Comparison of ENCODE assay signal across 22 cellular contexts in genomic region chr10:98619446-98619845, GRCh38.
A peak's percentile ranks its signal among the peaks of the same experiment; 100 is the strongest.
DNase-seq lines count a peak whose midpoint lies in the region; ATAC-seq and TF ChIP-seq lines count a peak whose summit lies in the region.
"Had no signal": no experiment of that assay in that cellular context is flagged by ENCODE, and none has a peak within 500 bp of the region (broad histone marks: within the 10 kb centered on the region; RNA-seq: fewer than 3 reads in every experiment).

No MANE protein-coding gene starts in this region.

- no peak overlapping the region for H3K4me3 ChIP-seq in fibroblast of mammary gland (ENCODE audit: control insufficient read depth, low read depth, low read length)
- H3K4me3 ChIP-seq: PC-9, SK-N-MC, uterus had no signal

- TF ChIP-seq CTCF in fibroblast of mammary gland (conservative IDR thresholded peaks at IDR 0.05; ENCODE audit: control insufficient read depth, insufficient read depth, low read depth, low read length) = no peak

- no peak for ATAC-seq in GM18867 (IDR thresholded peaks at IDR 0.05; ENCODE audit: unreplicated experiment)
- ATAC-seq in GM21786 (IDR thresholded peaks at IDR 0.05; ENCODE audit: unreplicated experiment) = no peak
- no peak for ATAC-seq in GM21528 (IDR thresholded peaks at IDR 0.05; ENCODE audit: low FRiP score, unreplicated experiment)
- ATAC-seq: naive thymus-derived CD8-positive, alpha-beta T cell had no signal

- peak; percentile 7 for DNase-seq in CD1c-positive myeloid dendritic cell (ENCODE audit: extremely low spot score)
- peak; percentile 16 for DNase-seq in HT1080 (ENCODE audit: low read depth)
- peak; percentile 64 for DNase-seq in OCI-M1 (lab: John Stamatoyannopoulos, UW)
- peak; percentile 28 for DNase-seq in fibroblast of mammary gland (ENCODE audit: low read depth)
- DNase-seq in NCI-H2171 treated with DMSO at 0.1 percent for 48 hours (lab: John Stamatoyannopoulos, UW) = no peak
- DNase-seq: activated CD4-positive, alpha-beta T cell treated with anti-CD3 and anti-CD28 coated beads, Interleukin-2, amount 10 ng/mL, durations not matched to agents 24 days and 14 days; activated CD8-positive, alpha-beta memory T cell treated with anti-CD3 and anti-CD28 coated beads, Interleukin-2, amount 50 U/mL, for 48 hours; activated gamma-delta T cell treated with Interleukin-2 at 50 U/mL for 16 hours; aorta; Caco-2; mammary epithelial cell; naive thymus-derived CD8-positive, alpha-beta T cell; NCI-H1105; NCI-H2107; NCI-H526 treated with DMSO at 0.1 percent for 48 hours; PC-9; stimulated activated CD4-positive, alpha-beta T cell treated with anti-CD3 and anti-CD28 coated beads, Interleukin-2, amount 100 ng/mL, for 48 hours; uterus had no signal
